In genomic region chr5:67181648-67182218, GRCh38 we compare ENCODE assay signal across 9 cellular contexts. TPM values are rescaled to one million over a fixed set of nuclear protein-coding genes. Genes with fewer than 3 reads are reported as not detected.
A peak's percentile ranks its signal among the peaks of the same experiment; 100 is the strongest.
DNase-seq lines count a peak whose midpoint lies in the region; ATAC-seq and TF ChIP-seq lines count a peak whose summit lies in the region.
"Had no signal": no experiment of that assay in that cellular context is flagged by ENCODE, and none has a peak within 500 bp of the region (broad histone marks: within the 10 kb centered on the region; RNA-seq: fewer than 3 reads in every experiment).

No MANE protein-coding gene starts in this region.

- 56% methylated on average over 4 of the region's 5 CpGs; no CpG with 5 or more reads in 1 of the 2 experiments for WGBS in IMR-90 (ENCODE audit: extremely low coverage in 2 of 2, insufficient read length in 1 of 2), 2 experiments

- H3K27me3 ChIP-seq in IMR-90 (ENCODE audit: control insufficient read depth, insufficient read depth, low read length) (no peaks in the 10 kb centered on the region), left ventricle myocardium inferior (ENCODE audit: low read depth) (no peaks in the 10 kb centered on the region), skeletal muscle tissue (ENCODE audit: control insufficient read depth in 3 of 3, insufficient read depth in 3 of 3, low read length in 3 of 3) (no peaks in the 10 kb centered on the region)

- H4K8ac ChIP-seq in IMR-90 (ENCODE audit: low read depth in 2 of 2, low read length in 2 of 2): peak overlapping the region in 1 of 2 experiments; percentile 11; a peak in 1 of 4 replicates

- no peak overlapping the region for H2AK5ac ChIP-seq in IMR-90 (ENCODE audit: low read depth, low read length)

- H4K91ac ChIP-seq in IMR-90 (ENCODE audit: insufficient read depth, low read depth, low read length): no peak overlapping the region

- H3K4me1 Mint-ChIP-seq in T-helper 1 cell treated with Interleukin-12 subunit alpha and Interleukin-12 subunit beta and Interleukin-4 antibody, amounts not matched to agents 30 μg/mL and 1 μg/mL, for 36 hours (ENCODE audit: low read depth): peaks cover 58% of the 10 kb centered on the region

- no peak for TF ChIP-seq RAD21 in IMR-90 (IDR thresholded peaks at IDR 0.05; ENCODE audit: low read length)

- no peaks in the 10 kb centered on the region for H3K9me1 ChIP-seq in IMR-90 (ENCODE audit: insufficient read depth, low read length)

- no peak for ATAC-seq in IMR-90 (ENCODE audit: low read depth)
- no peak for ATAC-seq in GM18498 (IDR thresholded peaks at IDR 0.05; ENCODE audit: unreplicated experiment)

- no peak overlapping the region for H3K4me2 ChIP-seq in IMR-90 (ENCODE audit: low read depth, low read length)

- H3K27me3 Mint-ChIP-seq in T-helper 1 cell treated with Interleukin-12 subunit alpha and Interleukin-12 subunit beta and Interleukin-4 antibody, amounts not matched to agents 30 μg/mL and 1 μg/mL, for 36 hours (ENCODE audit: low read depth): no peaks in the 10 kb centered on the region

- no peaks in the 10 kb centered on the region for H3K79me1 ChIP-seq in IMR-90 (ENCODE audit: low read depth in 1 of 2, low read length in 2 of 2)

- peak overlapping the region; percentile 67 for H2AFZ ChIP-seq in IMR-90 (replicated peaks; ENCODE audit: low read length, poor library complexity)

- no peak overlapping the region for H2AK9ac ChIP-seq in IMR-90 (replicated peaks; ENCODE audit: low read depth, low read length, poor library complexity)

- H3K27ac Mint-ChIP-seq in T-helper 1 cell treated with Interleukin-12 subunit alpha and Interleukin-12 subunit beta and Interleukin-4 antibody, amounts not matched to agents 30 μg/mL and 1 μg/mL, for 36 hours: peak overlapping the region; percentile 89

- in situ Hi-C loops in IMR-90 (cut with MboI; ENCODE audit: low sequenced_read_pairs): no loop called here

- no peak overlapping the region for H3K27ac ChIP-seq in IMR-90 (ENCODE audit: insufficient read depth, low read length)
- H3K27ac ChIP-seq in left ventricle myocardium inferior (replicated peaks): peak overlapping the region; percentile 64
- peak overlapping the region; percentile 12 for H3K27ac ChIP-seq in skeletal muscle tissue (ENCODE audit: low read depth, low read length)

- POLR2A ChIA-PET in IMR-90 (lab: Charles Lee; ENCODE audit: unreplicated experiment): no interaction called here

- no peak overlapping the region for H2BK20ac ChIP-seq in IMR-90 (ENCODE audit: low read depth, low read length)

- no peak overlapping the region for H3K23ac ChIP-seq in IMR-90 (ENCODE audit: low read depth, low read length)

- H3K14ac ChIP-seq in IMR-90 (replicated peaks; ENCODE audit: low read depth, low read length): no peak overlapping the region

- H4K5ac ChIP-seq in IMR-90 (ENCODE audit: low read depth, low read length): no peak overlapping the region

- peaks cover 23% of the 10 kb centered on the region for H3K9me3 Mint-ChIP-seq in T-helper 1 cell treated with Interleukin-12 subunit alpha and Interleukin-12 subunit beta and Interleukin-4 antibody, amounts not matched to agents 30 μg/mL and 1 μg/mL, for 36 hours

- H3K4me3 ChIP-seq in IMR-90 (ENCODE audit: insufficient read depth, low read depth, low read length) (no peak overlapping the region), left ventricle myocardium inferior (no peak overlapping the region), skeletal muscle tissue (ENCODE audit: low read length in 3 of 3) (no peak overlapping the region)

- BruUV-seq in IMR-90 (replicated peaks; lab: Mats Ljungman, UMichigan): no TSS peak

- peak overlapping the region; percentile 17 for H3K4me3 Mint-ChIP-seq in T-helper 1 cell treated with Interleukin-12 subunit alpha and Interleukin-12 subunit beta and Interleukin-4 antibody, amounts not matched to agents 30 μg/mL and 1 μg/mL, for 36 hours

- TF ChIP-seq CTCF in IMR-90 (conservative IDR thresholded peaks at IDR 0.05; ENCODE audit: low read depth, low read length): no peak
- no peak for TF ChIP-seq CTCF in left ventricle myocardium inferior (IDR thresholded peaks at IDR 0.05; ENCODE audit: borderline replicate concordance)

- no peak overlapping the region for H2BK15ac ChIP-seq in IMR-90 (ENCODE audit: low read depth, low read length)

- no peak for TF ChIP-seq POLR2A in IMR-90 (IDR thresholded peaks at IDR 0.05; ENCODE audit: low read depth, low read length)

- H3K18ac ChIP-seq in IMR-90 (ENCODE audit: low read depth, low read length): no peak overlapping the region

- CTCF ChIA-PET in IMR-90 (lab: Yijun Ruan, JAX): interaction anchor here (0.7 kb wide), 1 partner anchor 65 kb away, joined by 4 read pairs; no protein-coding TSS in a partner anchor

- no peaks in the 10 kb centered on the region for H4K20me1 ChIP-seq in IMR-90 (ENCODE audit: insufficient read depth, low read length)

- no peaks in the 10 kb centered on the region for H3K36me3 ChIP-seq in IMR-90 (ENCODE audit: control insufficient read depth, insufficient read depth, low read length)
- no peaks in the 10 kb centered on the region for H3K36me3 ChIP-seq in left ventricle myocardium inferior
- no peaks in the 10 kb centered on the region for H3K36me3 ChIP-seq in skeletal muscle tissue (ENCODE audit: control insufficient read depth in 3 of 3, insufficient read depth in 3 of 3, low read length in 3 of 3)

- dilution Hi-C loops in IMR-90 (cut with HindIII; ENCODE audit: low sequenced_read_pairs, unreplicated experiment): no loop called here

- H3K36me3 Mint-ChIP-seq in T-helper 1 cell treated with Interleukin-12 subunit alpha and Interleukin-12 subunit beta and Interleukin-4 antibody, amounts not matched to agents 30 μg/mL and 1 μg/mL, for 36 hours (ENCODE audit: low read depth): peaks cover 32% of the 10 kb centered on the region

- intact Hi-C loops in IMR-90 (cut with micrococcal nuclease): no loop called here
- intact Hi-C loops in left ventricle myocardium inferior (cut with micrococcal nuclease): no loop called here

- H3K9me3 ChIP-seq in IMR-90 (ENCODE audit: control insufficient read depth, insufficient read depth, low read length): no peaks in the 10 kb centered on the region
- peaks cover 9% of the 10 kb centered on the region for H3K9me3 ChIP-seq in left ventricle myocardium inferior (replicated peaks)
- peaks cover 0 to 2% (median 0%) of the 10 kb centered on the region in 3 donors for H3K9me3 ChIP-seq in skeletal muscle tissue (ENCODE audit: control insufficient read depth in 3 of 3, low read length in 3 of 3)

- H2BK120ac ChIP-seq in IMR-90 (ENCODE audit: low read depth, low read length): no peak overlapping the region

- H3K4ac ChIP-seq in IMR-90 (ENCODE audit: low read depth, low read length): no peak overlapping the region

- H3K56ac ChIP-seq in IMR-90 (ENCODE audit: extremely low read depth, insufficient read depth, low read length): no peak overlapping the region

- H3K9ac ChIP-seq in IMR-90 (ENCODE audit: low read depth, low read length) (no peak overlapping the region), skeletal muscle tissue (ENCODE audit: low read depth in 1 of 3, low read length in 3 of 3) (no peak overlapping the region)

- no peak overlapping the region for H2BK5ac ChIP-seq in IMR-90 (ENCODE audit: low read depth, low read length, poor library complexity, severe bottlenecking)

- H3K4me1 ChIP-seq in IMR-90 (ENCODE audit: control insufficient read depth, insufficient read depth, low read length): no peaks in the 10 kb centered on the region
- peaks cover 20% of the 10 kb centered on the region for H3K4me1 ChIP-seq in left ventricle myocardium inferior
- peaks cover 0 to 3% (median 2%) of the 10 kb centered on the region in 3 donors for H3K4me1 ChIP-seq in skeletal muscle tissue (ENCODE audit: control insufficient read depth in 3 of 3, insufficient read depth in 3 of 3, low read length in 3 of 3)

- DNase-seq in IMR-90: no peak
- no peak for DNase-seq in left ventricle myocardium inferior
- DNase-seq in GM19238 (ENCODE audit: insufficient read length, low spot score): no peak
- no peak for DNase-seq in inferior parietal cortex (ENCODE audit: extremely low spot score)
- DNase-seq in glomerular visceral epithelial cell (ENCODE audit: extremely low spot score): no peak

TF ChIP-seq in IMR-90, 13 proteins besides CTCF, POLR2A, EP300 and RAD21:
- TF ChIP-seq FOS (IDR thresholded peaks at IDR 0.05; ENCODE audit: low read depth, low read length) (no peak), SMC3 (IDR thresholded peaks at IDR 0.05; ENCODE audit: low read depth, low read length) (no peak), BHLHE40 (IDR thresholded peaks at IDR 0.05; ENCODE audit: low read depth, low read length) (no peak)
- TF ChIP-seq, protein P1, sequence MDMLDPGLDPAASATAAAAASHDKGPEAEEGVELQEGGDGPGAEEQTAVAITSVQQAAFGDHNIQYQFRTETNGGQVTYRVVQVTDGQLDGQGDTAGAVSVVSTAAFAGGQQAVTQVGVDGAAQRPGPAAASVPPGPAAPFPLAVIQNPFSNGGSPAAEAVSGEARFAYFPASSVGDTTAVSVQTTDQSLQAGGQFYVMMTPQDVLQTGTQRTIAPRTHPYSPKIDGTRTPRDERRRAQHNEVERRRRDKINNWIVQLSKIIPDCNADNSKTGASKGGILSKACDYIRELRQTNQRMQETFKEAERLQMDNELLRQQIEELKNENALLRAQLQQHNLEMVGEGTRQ (IDR thresholded peaks at IDR 0.05; ENCODE audit: low read depth, low read length): no peak

RNA-seq across cellular contexts. Expression of gene CD180, which starts 14.9 kb away (rescaled TPM):
- total RNA-seq in IMR-90 (2012; rRNA removed) (not detected in 2 replicates), left ventricle myocardium inferior (0.44 TPM), skeletal muscle tissue (1.0 TPM)
- polyA plus RNA-seq in IMR-90 (2012; rRNA removed): not detected in 2 replicates
- not detected in 2 replicates for polyA plus RNA-seq in IMR-90 (2012; cell fraction: cytosol; rRNA removed)
- not detected in 2 replicates for polyA plus RNA-seq in IMR-90 (2012; cell fraction: nucleus; rRNA removed; ENCODE audit: low replicate concordance)
- total RNA-seq: fibroblast of villous mesenchyme had no signal
